In the genomic region with DNA sequence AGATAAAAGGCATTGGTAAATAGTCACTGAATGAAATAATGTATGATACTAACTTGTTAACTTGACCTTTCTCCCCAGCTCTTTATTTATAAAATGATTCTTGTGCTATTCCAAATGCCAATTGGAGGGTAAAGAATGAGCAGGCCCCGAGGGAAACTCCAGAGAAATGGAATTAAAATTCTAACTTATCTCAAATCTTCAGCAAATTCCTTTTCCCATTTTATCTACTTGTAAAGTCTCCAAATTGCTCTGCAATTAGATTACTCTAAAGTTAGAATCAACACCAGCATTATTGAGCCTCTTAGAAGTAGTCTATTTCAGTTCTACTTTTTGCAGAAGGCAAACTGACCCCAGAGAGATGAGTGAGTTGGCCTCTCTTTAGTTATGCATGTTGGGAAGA, we compare ENCODE assay signal across 8 cellular contexts.
"Had no signal": no experiment of that assay in that cellular context is flagged by ENCODE, and none has a peak within 500 bp of the region (broad histone marks: within the 10 kb centered on the region; RNA-seq: fewer than 3 reads in every experiment).

No MANE protein-coding gene starts in this region.

- DNase-seq: H9, HCEC 1CT, IMR-90 had no signal

- FAIRE-seq: H1, H54, HTR-8/SVneo, K562 had no signal

- H2AFZ ChIP-seq: GM23338 had no signal

- H3K4me3 Mint-ChIP-seq: GM23338, H9 had no signal

- H3K9me3 Mint-ChIP-seq: GM23338, H9 had no signal

- H3K4me3 ChIP-seq: GM23338, K562 had no signal

- ATAC-seq: GM23338, K562 had no signal

- H3K4me2 ChIP-seq: GM23338 had no signal

- H3K27ac Mint-ChIP-seq: GM23338, H9 had no signal
